10 cellular contexts compared by ENCODE assay signal in the genomic region with DNA sequence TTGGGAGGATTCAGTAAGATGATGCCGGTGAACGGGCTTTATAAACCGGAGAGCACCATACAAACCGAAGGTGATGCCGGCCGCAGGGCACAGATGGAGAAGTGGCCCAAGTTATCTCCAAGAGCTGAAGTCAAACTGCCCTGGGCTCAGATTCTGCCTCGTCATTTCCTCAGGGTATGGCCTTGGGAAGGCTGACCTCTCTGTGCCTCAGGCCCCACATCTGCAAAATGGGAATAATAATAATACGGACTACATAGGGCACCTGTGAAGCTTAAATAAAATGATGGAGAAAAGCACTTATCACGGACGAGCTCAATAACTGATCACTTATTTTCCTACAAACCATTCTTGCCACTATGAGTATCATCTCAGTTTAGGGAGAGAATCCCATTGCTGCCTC. TPM values are rescaled to one million over a fixed set of nuclear protein-coding genes. Genes with fewer than 3 reads are reported as not detected.
"Had no signal": no experiment of that assay in that cellular context is flagged by ENCODE, and none has a peak within 500 bp of the region (broad histone marks: within the 10 kb centered on the region; RNA-seq: fewer than 3 reads in every experiment).

No MANE protein-coding gene starts in this region.

- H3K9ac ChIP-seq: KMS-11 had no signal

- H3K27ac Mint-ChIP-seq: GM23338, H9 had no signal

- H3K4me2 ChIP-seq: GM23338, KMS-11 had no signal

- H3K4me3 ChIP-seq: GM23338 had no signal

- H3K9me3 Mint-ChIP-seq: GM23338, H9 had no signal

- DNase-seq: H9, HCEC 1CT, IMR-90, KBM-7 had no signal

- FAIRE-seq: H1, H54 had no signal

- ATAC-seq: GM23338 had no signal

- H3K4me3 Mint-ChIP-seq: GM23338, H9 had no signal

- H2AFZ ChIP-seq: GM23338 had no signal

- H3K27ac ChIP-seq: HL-60, KMS-11 had no signal

RNA-seq across cellular contexts. Expression of a gene that starts 29.9 kb away (rescaled TPM):
- total RNA-seq: HT1080, IMR-90 had no signal
- polyA plus RNA-seq: GM23338, IMR-90 had no signal

RNA-seq across cellular contexts. Expression of a gene that starts 57.5 kb away (rescaled TPM):
- total RNA-seq: HT1080, IMR-90 had no signal
